Comparison of ENCODE assay signal across 24 cellular contexts in genomic region chr11:113628912-113629311, GRCh38.
A peak's percentile ranks its signal among the peaks of the same experiment; 100 is the strongest.
DNase-seq lines count a peak whose midpoint lies in the region; ATAC-seq and TF ChIP-seq lines count a peak whose summit lies in the region.
"Had no signal": no experiment of that assay in that cellular context is flagged by ENCODE, and none has a peak within 500 bp of the region (broad histone marks: within the 10 kb centered on the region; RNA-seq: fewer than 3 reads in every experiment).

No MANE protein-coding gene starts in this region.

- WGBS in esophagus muscularis mucosa = 61% methylated on average over 2 of the region's 2 CpGs

- intact Hi-C loops in esophagus muscularis mucosa (cut with DNase I) = no loop called here
- intact Hi-C loops in sciatic nerve (cut with DNase I) = no loop called here
- intact Hi-C loops in Right ventricle myocardium inferior (cut with DNase I) = no loop called here

- no peak overlapping the region for H3K4me3 ChIP-seq in esophagus muscularis mucosa
- H3K4me3 ChIP-seq: gastrocnemius medialis, left ventricle myocardium inferior, mucosa of descending colon, spleen, uterus had no signal

- H3K27me3 ChIP-seq in esophagus muscularis mucosa = no peaks in the 10 kb centered on the region
- H3K27me3 ChIP-seq: gastrocnemius medialis, uterus had no signal

- peaks cover 0 to 5% (median 1%) of the 10 kb centered on the region in 4 donors for H3K4me1 ChIP-seq in esophagus muscularis mucosa
- H3K4me1 ChIP-seq: gastrocnemius medialis, spleen, uterus had no signal

- no peak for TF ChIP-seq EP300 in esophagus muscularis mucosa (IDR thresholded peaks at IDR 0.05)

- TF ChIP-seq POLR2A in esophagus muscularis mucosa (IDR thresholded peaks at IDR 0.05; ENCODE audit: low read depth) = no peak

- DNase-seq in G401 (ENCODE audit: low spot score) (peak; percentile 3), NCI-H1417 treated with DMSO at 0.1 percent for 48 hours (lab: John Stamatoyannopoulos, UW) (peak; percentile 98), NCI-H748 treated with DMSO at 0.1 percent for 48 hours (lab: John Stamatoyannopoulos, UW) (peak; percentile 62), iPS DF 4.7 (ENCODE audit: extremely low read depth, low spot score) (peak; percentile 93), esophagus muscularis mucosa (ENCODE audit: extremely low spot score) (no peak), sciatic nerve (ENCODE audit: low spot score) (no peak), Right ventricle myocardium inferior (ENCODE audit: missing footprints) (no peak), GM03348 (ENCODE audit: low spot score) (no peak)
- DNase-seq: activated CD4-positive, alpha-beta T cell treated with anti-CD3 and anti-CD28 coated beads, Interleukin-2, amount 50 U/mL, for 48 hours; activated T-cell treated with anti-CD3 and anti-CD28 coated beads for 4 hours; central memory CD4-positive, alpha-beta T cell; erythroblast; GF-D8; left ventricle myocardium inferior; mucosa of descending colon; NCI-H1048; NCI-H510A treated with DMSO at 0.1 percent for 48 hours; Right ventricle myocardium superior; spleen; substantia nigra; uterus had no signal

- H3K9me3 ChIP-seq in esophagus muscularis mucosa = no peaks in the 10 kb centered on the region
- H3K9me3 ChIP-seq: gastrocnemius medialis, left ventricle myocardium inferior, mucosa of descending colon, spleen, uterus had no signal

- no peak for TF ChIP-seq CTCF in esophagus muscularis mucosa (IDR thresholded peaks at IDR 0.05)

- H3K27ac ChIP-seq in esophagus muscularis mucosa (replicated peaks in 1 of 4) = no peak overlapping the region
- H3K27ac ChIP-seq: gastrocnemius medialis, KMS-11, left ventricle myocardium inferior, spleen, uterus, VCaP had no signal

- no peak for ATAC-seq in sciatic nerve
- ATAC-seq in Right ventricle myocardium inferior = no peak
- ATAC-seq: mucosa of descending colon had no signal

- in situ Hi-C loops in G401 (cut with HindIII; ENCODE audit: low sequenced_read_pairs) = no loop called here

- H3K36me3 ChIP-seq in esophagus muscularis mucosa = no peaks in the 10 kb centered on the region
- H3K36me3 ChIP-seq: gastrocnemius medialis, left ventricle myocardium inferior, spleen, uterus had no signal

Comparison
In these comparisons a context has a peak if more than half of its experiments do, and no peak if none do; other contexts are left out.
1. DNase-seq: peak in G401 (single experiment), NCI-H1417 treated with DMSO at 0.1 percent for 48 hours (single experiment), NCI-H748 treated with DMSO at 0.1 percent for 48 hours (single experiment) and iPS DF 4.7 (single experiment); none in esophagus muscularis mucosa (single experiment), sciatic nerve (single experiment), Right ventricle myocardium inferior (single experiment) and GM03348 (single experiment).